In genomic region chr4:29320947-29321583, GRCh38 we compare ENCODE assay signal across 30 cellular contexts.
"Had no signal": no experiment of that assay in that cellular context is flagged by ENCODE, and none has a peak within 500 bp of the region (broad histone marks: within the 10 kb centered on the region; RNA-seq: fewer than 3 reads in every experiment).

No MANE protein-coding gene starts in this region.

- H3K4me3 ChIP-seq: ascending aorta, body of pancreas, SK-N-MC had no signal

- H3K4me1 ChIP-seq: ascending aorta, body of pancreas had no signal

- H3K27me3 ChIP-seq: ascending aorta, body of pancreas had no signal

- H3K27ac ChIP-seq: ascending aorta, body of pancreas, SK-N-MC had no signal

- H3K36me3 ChIP-seq: ascending aorta had no signal

- H3K9me3 ChIP-seq: ascending aorta, body of pancreas had no signal

- ATAC-seq: activated naive CD4-positive, alpha-beta T cell treated with anti-CD3 and anti-CD28 coated beads, Interleukin-2, amount 50 U/mL, for 72 hours; activated naive CD8-positive, alpha-beta T cell treated with anti-CD3 and anti-CD28 coated beads, Interleukin-2, amount 50 U/mL, for 24 hours; activated T-cell treated with anti-CD3 and anti-CD28 coated beads, Interleukin-2, amount 50 U/mL, for 4 hours; body of pancreas; Panc1; Right ventricle myocardium inferior; T-helper 17 cell had no signal

- FAIRE-seq: bronchial epithelial cell, TTC549 had no signal

- DNase-seq: activated CD4-positive, alpha-beta memory T cell treated with anti-CD3 and anti-CD28 coated beads for 36 hours; activated CD4-positive, alpha-beta T cell treated with anti-CD3 and anti-CD28 coated beads, Interleukin-2, amount 10 ng/mL, durations not matched to agents 7 days and 5 days; activated CD4-positive, CD25-positive, alpha-beta regulatory T cell; activated CD8-positive, alpha-beta memory T cell treated with anti-CD3 and anti-CD28 coated beads for 24 hours; activated effector memory CD4-positive, alpha-beta T cell treated with anti-CD3 and anti-CD28 coated beads, Interleukin-2, amount 50 U/mL, for 16 hours; activated naive CD4-positive, alpha-beta T cell treated with Interleukin-2 at 50 U/mL for 16 hours; activated naive CD8-positive, alpha-beta T cell treated with anti-CD3 and anti-CD28 coated beads, Interleukin-2, amount 50 U/mL, for 24 hours; activated T-cell treated with anti-CD3 and anti-CD28 coated beads, Interleukin-2, amount 50 U/mL, for 4 hours; amniotic stem cell; body of pancreas; central memory CD4-positive, alpha-beta T cell; KG1; NCI-H1092 treated with DMSO at 0.1 percent for 48 hours; NCI-H1417 treated with DMSO at 0.1 percent for 48 hours; NCI-H1694; NCI-H2029 treated with DMSO at 0.1 percent for 48 hours; NCI-H345; NCI-H510A treated with DMSO at 0.1 percent for 48 hours; NK-92 treated with Interleukin-12 subunit alpha and Interleukin-12 subunit beta, amount 100 ng/mL, for 24 hours; OCI-M1; RPMI8226; T-helper 17 cell; T-helper 9 cell had no signal
